25 cellular contexts compared by ENCODE assay signal in the genomic region with DNA sequence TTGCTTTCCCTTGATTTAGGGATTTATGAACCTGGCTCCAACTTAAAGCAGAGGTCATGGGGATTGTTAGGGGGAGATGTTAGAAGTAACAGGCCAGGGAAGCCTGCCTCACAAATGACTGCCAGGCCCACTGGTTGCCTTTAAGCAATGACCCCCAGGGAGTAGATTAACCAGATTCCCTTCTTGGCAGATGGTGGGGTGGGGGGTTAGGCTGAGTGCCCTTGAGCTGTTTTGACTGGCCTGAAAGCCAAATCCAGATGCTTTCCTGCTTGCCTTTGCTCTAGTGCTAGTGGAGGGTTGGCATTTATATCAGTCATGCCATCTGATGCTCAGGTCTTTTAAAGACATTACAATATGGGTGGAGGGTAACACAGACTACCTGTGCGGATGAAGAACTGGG.
"Had no signal": no experiment of that assay in that cellular context is flagged by ENCODE, and none has a peak within 500 bp of the region (broad histone marks: within the 10 kb centered on the region; RNA-seq: fewer than 3 reads in every experiment).

No MANE protein-coding gene starts in this region.

- H3K27ac ChIP-seq: breast epithelium, left ventricle myocardium inferior, sigmoid colon, testis, uterus had no signal

- H3K4me1 Mint-ChIP-seq: activated B cell treated with CpG ODN at 0.5 μM for 24 hours; central memory CD8-positive, alpha-beta T cell; mesothelial cell of epicardium; naive thymus-derived CD8-positive, alpha-beta T cell had no signal

- H3K4me3 ChIP-seq: breast epithelium, left ventricle myocardium inferior, sigmoid colon, smooth muscle cell, testis, uterus had no signal

- H3K4me1 ChIP-seq: breast epithelium, sigmoid colon, testis, uterus had no signal

- FAIRE-seq: colon, frontal cortex had no signal

- H3K27me3 ChIP-seq: sigmoid colon, testis, uterus had no signal

- H3K36me3 Mint-ChIP-seq: stimulated activated naive B cell treated with anti-CD40 and anti-IgM and Interleukin-4, amounts not matched to agents 10 μg/mL and 1 μg/mL and 100 μg/mL, for 72 hours had no signal

- H3K27me3 Mint-ChIP-seq: activated B cell treated with CpG ODN at 0.5 μM for 24 hours; activated CD4-positive, alpha-beta T cell treated with anti-CD3 and anti-CD28 coated beads for 36 hours; activated naive CD8-positive, alpha-beta T cell treated with anti-CD3 and anti-CD28 coated beads for 36 hours; central memory CD8-positive, alpha-beta T cell; naive thymus-derived CD8-positive, alpha-beta T cell; progenitor cell of endocrine pancreas; stimulated activated naive B cell treated with anti-CD40 and anti-IgM and Interleukin-4, amounts not matched to agents 10 μg/mL and 1 μg/mL and 100 μg/mL, for 72 hours had no signal

- H3K4me3 Mint-ChIP-seq: activated B cell treated with CpG ODN at 0.5 μM for 24 hours; activated CD4-positive, alpha-beta T cell treated with anti-CD3 and anti-CD28 coated beads for 36 hours; activated naive CD8-positive, alpha-beta T cell treated with anti-CD3 and anti-CD28 coated beads for 36 hours; activated T-cell treated with anti-CD3 and anti-CD28 coated beads, Interleukin-2, amount 50 U/mL, for 4 hours; central memory CD8-positive, alpha-beta T cell; mesothelial cell of epicardium; naive thymus-derived CD8-positive, alpha-beta T cell; stimulated activated naive B cell treated with anti-CD40 and anti-IgM and Interleukin-4, amounts not matched to agents 10 μg/mL and 1 μg/mL and 100 μg/mL, for 72 hours had no signal

- ATAC-seq: activated CD4-positive, alpha-beta T cell treated with anti-CD3 and anti-CD28 coated beads for 36 hours; activated T-cell treated with anti-CD3 and anti-CD28 coated beads, Interleukin-2, amount 50 U/mL, for 4 hours; naive thymus-derived CD8-positive, alpha-beta T cell; stimulated activated naive B cell treated with anti-CD40 and anti-IgM and Interleukin-4, amounts not matched to agents 10 μg/mL and 1 μg/mL and 100 μg/mL, for 72 hours had no signal

- H3K27ac Mint-ChIP-seq: activated B cell treated with CpG ODN at 0.5 μM for 24 hours; activated CD4-positive, alpha-beta T cell treated with anti-CD3 and anti-CD28 coated beads for 36 hours; activated naive CD8-positive, alpha-beta T cell treated with anti-CD3 and anti-CD28 coated beads for 36 hours; mesothelial cell of epicardium; naive thymus-derived CD8-positive, alpha-beta T cell; progenitor cell of endocrine pancreas; stimulated activated naive B cell treated with anti-CD40 and anti-IgM and Interleukin-4, amounts not matched to agents 10 μg/mL and 1 μg/mL and 100 μg/mL, for 72 hours had no signal

- H3K36me3 ChIP-seq: breast epithelium, left ventricle myocardium inferior, sigmoid colon, uterus had no signal

- DNase-seq: activated B cell treated with CpG ODN at 0.5 μM for 24 hours; activated CD4-positive, alpha-beta T cell treated with anti-CD3 and anti-CD28 coated beads for 36 hours; activated CD4-positive, alpha-beta T cell treated with anti-CD3 and anti-CD28 coated beads, Interleukin-2, amount 50 U/mL, for 4 hours; activated CD8-positive, alpha-beta memory T cell treated with anti-CD3 and anti-CD28 coated beads, Interleukin-2, amount 50 U/mL, for 48 hours; activated naive CD4-positive, alpha-beta T cell treated with Interleukin-2 at 50 U/mL for 16 hours; activated naive CD8-positive, alpha-beta T cell treated with anti-CD3 and anti-CD28 coated beads for 36 hours; activated T-cell treated with anti-CD3 and anti-CD28 coated beads, Interleukin-2, amount 50 U/mL, for 4 hours; effector memory CD4-positive, alpha-beta T cell; hypothalamus; left ventricle myocardium inferior; naive thymus-derived CD8-positive, alpha-beta T cell; retina; sigmoid colon; stimulated activated CD4-positive, alpha-beta T cell treated with anti-CD3 and anti-CD28 coated beads, Interleukin-15, amount 100 ng/mL, for 24 hours; stimulated activated naive B cell treated with anti-CD40 and anti-IgM and Interleukin-4, amounts not matched to agents 10 μg/mL and 1 μg/mL and 100 μg/mL, for 72 hours; testis; trophoblast cell; uterus had no signal

- H3K9me3 ChIP-seq: breast epithelium, left ventricle myocardium inferior, sigmoid colon, testis, uterus had no signal

- H3K9me3 Mint-ChIP-seq: activated B cell treated with CpG ODN at 0.5 μM for 24 hours; activated naive CD8-positive, alpha-beta T cell treated with anti-CD3 and anti-CD28 coated beads for 36 hours; activated T-cell treated with anti-CD3 and anti-CD28 coated beads, Interleukin-2, amount 50 U/mL, for 4 hours; central memory CD8-positive, alpha-beta T cell; naive thymus-derived CD8-positive, alpha-beta T cell; stimulated activated naive B cell treated with anti-CD40 and anti-IgM and Interleukin-4, amounts not matched to agents 10 μg/mL and 1 μg/mL and 100 μg/mL, for 72 hours had no signal
